Comparison of ENCODE assay signal across 1 cellular context in the genomic region with DNA sequence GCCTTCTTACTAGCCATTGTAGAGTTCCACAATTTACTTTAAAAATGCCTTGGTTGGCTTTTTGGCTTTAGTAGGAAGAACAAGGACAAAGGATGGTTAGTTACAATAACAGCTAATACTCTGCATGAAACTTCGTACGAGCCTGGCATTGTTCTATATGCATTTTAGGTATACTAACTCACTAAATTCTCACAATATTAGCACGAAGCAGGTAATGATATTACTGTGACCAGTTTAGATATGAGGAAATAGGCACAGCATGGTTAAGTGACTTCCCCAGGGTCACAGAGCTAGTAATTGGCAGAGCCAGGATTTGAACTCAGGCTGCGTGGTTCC.
TF ChIP-seq lines count a peak whose summit lies in the region.

No MANE protein-coding gene starts in this region.

TF ChIP-seq in HepG2, 621 proteins besides CTCF, POLR2A, EP300 and RAD21:
- TF ChIP-seq RBM22 (optimal IDR thresholded peaks at IDR 0.05; ENCODE audit: low read length), result no peak
- no peak for TF ChIP-seq ZNF230 (CRISPR knock-in tag; IDR thresholded peaks at IDR 0.05)
- TF ChIP-seq GABPB1 (CRISPR knock-in tag; IDR thresholded peaks at IDR 0.05), result no peak
- TF ChIP-seq ZSCAN9 (CRISPR knock-in tag; IDR thresholded peaks at IDR 0.05; ENCODE audit: borderline replicate concordance), result no peak
- TF ChIP-seq, protein P1, sequence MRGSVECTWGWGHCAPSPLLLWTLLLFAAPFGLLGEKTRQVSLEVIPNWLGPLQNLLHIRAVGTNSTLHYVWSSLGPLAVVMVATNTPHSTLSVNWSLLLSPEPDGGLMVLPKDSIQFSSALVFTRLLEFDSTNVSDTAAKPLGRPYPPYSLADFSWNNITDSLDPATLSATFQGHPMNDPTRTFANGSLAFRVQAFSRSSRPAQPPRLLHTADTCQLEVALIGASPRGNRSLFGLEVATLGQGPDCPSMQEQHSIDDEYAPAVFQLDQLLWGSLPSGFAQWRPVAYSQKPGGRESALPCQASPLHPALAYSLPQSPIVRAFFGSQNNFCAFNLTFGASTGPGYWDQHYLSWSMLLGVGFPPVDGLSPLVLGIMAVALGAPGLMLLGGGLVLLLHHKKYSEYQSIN (CRISPR knock-in tag; IDR thresholded peaks at IDR 0.05; ENCODE audit: borderline replicate concordance), result no peak
- no peak for TF ChIP-seq NRL (CRISPR knock-in tag; IDR thresholded peaks at IDR 0.05; ENCODE audit: borderline replicate concordance)
- TF ChIP-seq, protein P2, sequence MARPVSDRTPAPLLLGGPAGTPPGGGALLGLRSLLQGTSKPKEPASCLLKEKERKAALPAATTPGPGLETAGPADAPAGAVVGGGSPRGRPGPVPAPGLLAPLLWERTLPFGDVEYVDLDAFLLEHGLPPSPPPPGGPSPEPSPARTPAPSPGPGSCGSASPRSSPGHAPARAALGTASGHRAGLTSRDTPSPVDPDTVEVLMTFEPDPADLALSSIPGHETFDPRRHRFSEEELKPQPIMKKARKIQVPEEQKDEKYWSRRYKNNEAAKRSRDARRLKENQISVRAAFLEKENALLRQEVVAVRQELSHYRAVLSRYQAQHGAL (CRISPR knock-in tag; IDR thresholded peaks at IDR 0.05; ENCODE audit: not compliant biosample characterization), result no peak
- TF ChIP-seq ZNF484 (CRISPR knock-in tag; IDR thresholded peaks at IDR 0.05; ENCODE audit: borderline replicate concordance, low read depth), result no peak
- TF ChIP-seq, protein P3, sequence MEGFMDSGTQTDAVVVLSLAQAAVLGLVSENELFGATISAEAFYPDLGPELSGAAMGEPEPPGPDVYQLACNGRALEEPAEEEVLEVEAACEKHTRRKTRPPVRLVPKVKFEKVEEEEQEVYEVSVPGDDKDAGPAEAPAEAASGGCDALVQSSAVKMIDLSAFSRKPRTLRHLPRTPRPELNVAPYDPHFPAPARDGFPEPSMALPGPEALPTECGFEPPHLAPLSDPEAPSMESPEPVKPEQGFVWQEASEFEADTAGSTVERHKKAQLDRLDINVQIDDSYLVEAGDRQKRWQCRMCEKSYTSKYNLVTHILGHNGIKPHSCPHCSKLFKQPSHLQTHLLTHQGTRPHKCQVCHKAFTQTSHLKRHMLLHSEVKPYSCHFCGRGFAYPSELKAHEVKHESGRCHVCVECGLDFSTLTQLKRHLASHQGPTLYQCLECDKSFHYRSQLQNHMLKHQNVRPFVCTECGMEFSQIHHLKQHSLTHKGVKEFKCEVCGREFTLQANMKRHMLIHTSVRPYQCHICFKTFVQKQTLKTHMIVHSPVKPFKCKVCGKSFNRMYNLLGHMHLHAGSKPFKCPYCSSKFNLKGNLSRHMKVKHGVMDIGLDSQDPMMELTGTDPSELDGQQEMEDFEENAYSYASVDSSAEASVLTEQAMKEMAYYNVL (CRISPR knock-in tag; IDR thresholded peaks at IDR 0.05; ENCODE audit: borderline replicate concordance), result no peak
- no peak for TF ChIP-seq SALL2 (CRISPR knock-in tag; IDR thresholded peaks at IDR 0.05)
- no peak for TF ChIP-seq FLYWCH1 (CRISPR knock-in tag; IDR thresholded peaks at IDR 0.05)
- TF ChIP-seq, protein P4, sequence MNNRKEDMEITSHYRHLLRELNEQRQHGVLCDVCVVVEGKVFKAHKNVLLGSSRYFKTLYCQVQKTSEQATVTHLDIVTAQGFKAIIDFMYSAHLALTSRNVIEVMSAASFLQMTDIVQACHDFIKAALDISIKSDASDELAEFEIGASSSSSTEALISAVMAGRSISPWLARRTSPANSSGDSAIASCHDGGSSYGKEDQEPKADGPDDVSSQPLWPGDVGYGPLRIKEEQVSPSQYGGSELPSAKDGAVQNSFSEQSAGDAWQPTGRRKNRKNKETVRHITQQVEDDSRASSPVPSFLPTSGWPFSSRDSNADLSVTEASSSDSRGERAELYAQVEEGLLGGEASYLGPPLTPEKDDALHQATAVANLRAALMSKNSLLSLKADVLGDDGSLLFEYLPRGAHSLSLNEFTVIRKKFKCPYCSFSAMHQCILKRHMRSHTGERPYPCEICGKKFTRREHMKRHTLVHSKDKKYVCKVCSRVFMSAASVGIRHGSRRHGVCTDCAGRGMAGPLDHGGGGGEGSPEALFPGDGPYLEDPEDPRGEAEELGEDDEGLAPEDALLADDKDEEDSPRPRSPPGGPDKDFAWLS (CRISPR knock-in tag; IDR thresholded peaks at IDR 0.05; ENCODE audit: borderline replicate concordance), result no peak
- no peak for TF ChIP-seq MEF2D (CRISPR knock-in tag; IDR thresholded peaks at IDR 0.05)
- no peak for TF ChIP-seq ZNF720 (CRISPR knock-in tag; IDR thresholded peaks at IDR 0.05)
- TF ChIP-seq, protein P5, sequence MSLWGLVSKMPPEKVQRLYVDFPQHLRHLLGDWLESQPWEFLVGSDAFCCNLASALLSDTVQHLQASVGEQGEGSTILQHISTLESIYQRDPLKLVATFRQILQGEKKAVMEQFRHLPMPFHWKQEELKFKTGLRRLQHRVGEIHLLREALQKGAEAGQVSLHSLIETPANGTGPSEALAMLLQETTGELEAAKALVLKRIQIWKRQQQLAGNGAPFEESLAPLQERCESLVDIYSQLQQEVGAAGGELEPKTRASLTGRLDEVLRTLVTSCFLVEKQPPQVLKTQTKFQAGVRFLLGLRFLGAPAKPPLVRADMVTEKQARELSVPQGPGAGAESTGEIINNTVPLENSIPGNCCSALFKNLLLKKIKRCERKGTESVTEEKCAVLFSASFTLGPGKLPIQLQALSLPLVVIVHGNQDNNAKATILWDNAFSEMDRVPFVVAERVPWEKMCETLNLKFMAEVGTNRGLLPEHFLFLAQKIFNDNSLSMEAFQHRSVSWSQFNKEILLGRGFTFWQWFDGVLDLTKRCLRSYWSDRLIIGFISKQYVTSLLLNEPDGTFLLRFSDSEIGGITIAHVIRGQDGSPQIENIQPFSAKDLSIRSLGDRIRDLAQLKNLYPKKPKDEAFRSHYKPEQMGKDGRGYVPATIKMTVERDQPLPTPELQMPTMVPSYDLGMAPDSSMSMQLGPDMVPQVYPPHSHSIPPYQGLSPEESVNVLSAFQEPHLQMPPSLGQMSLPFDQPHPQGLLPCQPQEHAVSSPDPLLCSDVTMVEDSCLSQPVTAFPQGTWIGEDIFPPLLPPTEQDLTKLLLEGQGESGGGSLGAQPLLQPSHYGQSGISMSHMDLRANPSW (CRISPR knock-in tag; IDR thresholded peaks at IDR 0.05; ENCODE audit: borderline replicate concordance), result no peak
